Comparison of ENCODE assay signal across 9 cellular contexts in the genomic region with DNA sequence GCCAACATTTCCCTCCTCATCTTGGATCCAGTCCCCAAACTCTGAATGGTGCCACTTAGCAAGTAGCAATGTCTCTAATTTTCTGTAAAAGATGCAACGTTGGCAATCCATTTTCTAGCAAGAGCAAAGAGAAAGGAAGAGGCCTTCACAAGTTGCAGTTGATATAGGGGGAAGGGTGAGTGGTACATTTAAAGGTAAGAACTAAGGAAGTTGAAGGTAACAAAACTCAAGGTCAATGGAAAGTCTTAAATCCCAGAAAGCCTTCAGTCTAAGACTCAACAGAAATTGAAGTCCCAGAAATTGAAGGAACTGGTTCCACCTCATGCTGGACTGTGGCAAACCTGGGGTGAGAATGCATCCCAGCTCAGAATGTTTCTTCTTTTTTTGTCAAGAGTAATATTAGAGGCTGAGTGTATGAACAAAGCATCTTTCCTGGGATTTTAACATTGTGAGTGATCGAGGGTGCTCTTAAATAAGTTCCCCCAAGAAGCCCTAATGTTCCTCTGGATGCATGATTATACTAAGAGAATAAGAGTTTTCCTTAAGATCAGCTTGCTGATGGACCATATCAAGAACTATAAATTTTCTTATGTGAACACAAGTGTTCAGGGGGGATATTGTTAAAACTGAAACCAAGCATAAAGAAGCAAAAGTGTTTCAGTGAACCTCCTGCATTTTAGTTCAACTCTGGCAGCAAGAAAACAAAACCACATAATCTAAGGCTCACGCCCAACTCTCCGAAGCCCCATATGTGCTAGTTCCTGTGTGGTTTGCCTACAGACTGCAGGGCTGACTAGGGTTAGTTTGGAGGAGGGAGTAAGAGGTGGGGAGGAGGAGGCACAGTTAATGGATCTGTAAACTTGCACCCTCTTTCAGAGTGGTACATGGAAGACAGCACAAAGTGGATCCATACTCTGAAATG. TPM values are rescaled to one million over a fixed set of nuclear protein-coding genes. Genes with fewer than 3 reads are reported as not detected.
DNase-seq lines count a peak whose midpoint lies in the region; ATAC-seq and TF ChIP-seq lines count a peak whose summit lies in the region.
"Had no signal": no experiment of that assay in that cellular context is flagged by ENCODE, and none has a peak within 500 bp of the region (broad histone marks: within the 10 kb centered on the region; RNA-seq: fewer than 3 reads in every experiment).

A gene (plus strand): TSS at position 779 of the 922 bp plus-strand sequence. CDS start 46,023 bp downstream, outside the sequence.

- no peak for TF ChIP-seq EP300 in upper lobe of left lung (IDR thresholded peaks at IDR 0.05)

- H3K9me3 Mint-ChIP-seq in activated naive CD4-positive, alpha-beta T cell treated with anti-CD3 and anti-CD28 coated beads, Interleukin-2, amount 50 U/mL, for 72 hours: no peaks in the 10 kb centered on the region

- peaks cover 0 to 8% (median 4%) of the 10 kb centered on the region in 4 donors for H3K4me1 ChIP-seq in upper lobe of left lung

- H3K36me3 ChIP-seq in upper lobe of left lung: no peaks in the 10 kb centered on the region

- H3K27ac ChIP-seq in upper lobe of left lung: peak within 1 kb of the TSS in 2 of 4 donors; percentile 13 to 38

- H3K4me3 ChIP-seq in upper lobe of left lung: peak within 1 kb of the TSS in 3 of 4 donors; percentile 0 to 33 (median 26)
- H3K4me3 ChIP-seq: lung had no signal

- H3K27me3 ChIP-seq in upper lobe of left lung: no peaks in the 10 kb centered on the region

- DNase-seq in stimulated activated CD4-positive, alpha-beta T cell treated with anti-CD3 and anti-CD28 coated beads, Interleukin-15, amount 100 ng/mL, for 48 hours (ENCODE audit: low read depth in 2 of 2): peak; percentile 43 to 52
- DNase-seq in stimulated activated CD4-positive, alpha-beta T cell treated with anti-CD3 and anti-CD28 coated beads, Interleukin-4, amount 100 ng/mL, for 1 hour: no peak
- DNase-seq in RPMI8226 (peak; percentile 28), upper lobe of left lung (no peak), iPS-NIHi11 (ENCODE audit: low spot score) (no peak), NCI-H1694 (lab: John Stamatoyannopoulos, UW) (no peak), AG08395 (ENCODE audit: low spot score) (no peak)
- peak in 1 of 2 donors; percentile 66 for DNase-seq in activated naive CD4-positive, alpha-beta T cell treated with anti-CD3 and anti-CD28 coated beads, Interleukin-2, amount 50 U/mL, for 72 hours (ENCODE audit: low spot score in 2 of 2)

- H3K27ac Mint-ChIP-seq in activated naive CD4-positive, alpha-beta T cell treated with anti-CD3 and anti-CD28 coated beads, Interleukin-2, amount 50 U/mL, for 72 hours: peak within 1 kb of the TSS; percentile 95 to 98

- no peak for TF ChIP-seq CTCF in upper lobe of left lung (IDR thresholded peaks at IDR 0.05)

- TF ChIP-seq POLR2A in upper lobe of left lung (IDR thresholded peaks at IDR 0.05): peak in 1 of 4 donors; percentile 50

- peaks cover 6 to 26% of the 10 kb centered on the region in 2 donors for H3K36me3 Mint-ChIP-seq in activated naive CD4-positive, alpha-beta T cell treated with anti-CD3 and anti-CD28 coated beads, Interleukin-2, amount 50 U/mL, for 72 hours

- ATAC-seq in activated naive CD4-positive, alpha-beta T cell treated with anti-CD3 and anti-CD28 coated beads, Interleukin-2, amount 50 U/mL, for 72 hours: peak; percentile 91 to 92
- ATAC-seq in upper lobe of left lung (ENCODE audit: low FRiP score in 2 of 2): peak; percentile 14 to 53

- WGBS in upper lobe of left lung, 2 donors: 48 to 63% methylated on average over 4 of the region's 4 CpGs

- no peaks in the 10 kb centered on the region for H3K9me3 ChIP-seq in upper lobe of left lung

RNA-seq across cellular contexts. Expression of the gene that starts here (rescaled TPM):
- total RNA-seq in activated naive CD4-positive, alpha-beta T cell treated with anti-CD3 and anti-CD28 coated beads, Interleukin-2, amount 50 U/mL, for 72 hours: 10 to 100 TPM; 42.4 to 54.6 TPM
- 10 to 100 TPM in 1 of 6 donors, 1 to 10 TPM in 5; 3.2 to 22.0 (median 7.2) TPM for total RNA-seq in upper lobe of left lung

Comparison
In these comparisons a context has a peak if more than half of its experiments do, and no peak if none do; other contexts are left out.
1. DNase-seq: peak in stimulated activated CD4-positive, alpha-beta T cell treated with anti-CD3 and anti-CD28 coated beads, Interleukin-15, amount 100 ng/mL, for 48 hours (2 of 2) and RPMI8226 (single experiment); none in stimulated activated CD4-positive, alpha-beta T cell treated with anti-CD3 and anti-CD28 coated beads, Interleukin-4, amount 100 ng/mL, for 1 hour (single experiment), upper lobe of left lung (0 of 2), iPS-NIHi11 (single experiment), NCI-H1694 (single experiment) and AG08395 (single experiment).